ENCODE assay signal across 12 cellular contexts in genomic region chr4:67131224-67131623, GRCh38.
DNase-seq lines count a peak whose midpoint lies in the region; ATAC-seq, FAIRE-seq and TF ChIP-seq lines count a peak whose summit lies in the region.
"Had no signal": no experiment of that assay in that cellular context is flagged by ENCODE, and none has a peak within 500 bp of the region (broad histone marks: within the 10 kb centered on the region; RNA-seq: fewer than 3 reads in every experiment).

No MANE protein-coding gene starts in this region.

- TF ChIP-seq CTCF in esophagus muscularis mucosa (IDR thresholded peaks at IDR 0.05): no peak

- H3K9ac ChIP-seq in adipocyte (ENCODE audit: low read length): no peak overlapping the region
- H3K9ac ChIP-seq: BLaER1 had no signal

- intact Hi-C loops in esophagus muscularis mucosa (cut with DNase I): no loop called here

- H3K9me3 ChIP-seq in adipocyte (ENCODE audit: control insufficient read depth, low read length) (no peaks in the 10 kb centered on the region), esophagus muscularis mucosa (no peaks in the 10 kb centered on the region)
- H3K9me3 ChIP-seq: BLaER1 had no signal

- H3K36me3 ChIP-seq in adipocyte (ENCODE audit: control insufficient read depth, insufficient read depth, low read length, severe bottlenecking) (no peaks in the 10 kb centered on the region), esophagus muscularis mucosa (no peaks in the 10 kb centered on the region)
- H3K36me3 ChIP-seq: BLaER1 had no signal

- FAIRE-seq in urothelium cell line (lab: Jason Lieb, UNC): no peak

- ATAC-seq in GM18505 (IDR thresholded peaks at IDR 0.05; ENCODE audit: unreplicated experiment) (peak; percentile 100), GM21360 (IDR thresholded peaks at IDR 0.05; ENCODE audit: unreplicated experiment) (peak; percentile 100), HG03039 (IDR thresholded peaks at IDR 0.05; ENCODE audit: unreplicated experiment) (peak; percentile 99)
- ATAC-seq: Panc1 had no signal

- no peak overlapping the region for H3K4me3 ChIP-seq in adipocyte (ENCODE audit: low read length)
- H3K4me3 ChIP-seq in esophagus muscularis mucosa: no peak overlapping the region
- H3K4me3 ChIP-seq: BLaER1 had no signal

- peak; percentile 46 for DNase-seq in adipocyte (ENCODE audit: low read depth)
- no peak for DNase-seq in esophagus muscularis mucosa (ENCODE audit: extremely low spot score)
- no peak for DNase-seq in urothelium cell line (ENCODE audit: low spot score)
- no peak for DNase-seq in GF-D8 (lab: John Stamatoyannopoulos, UW)
- DNase-seq in G401 (ENCODE audit: low spot score): no peak
- DNase-seq: activated T-cell treated with anti-CD3 and anti-CD28 coated beads, Interleukin-2, amount 50 U/mL, for 48 hours; NCI-H2029 treated with DMSO at 0.1 percent for 48 hours had no signal

- in situ Hi-C loops in G401 (cut with HindIII; ENCODE audit: low sequenced_read_pairs): no loop called here

- H3K4me1 ChIP-seq in adipocyte (ENCODE audit: control insufficient read depth, insufficient read depth, low read length) (no peaks in the 10 kb centered on the region), esophagus muscularis mucosa (no peaks in the 10 kb centered on the region)
- H3K4me1 ChIP-seq: BLaER1 had no signal

- H3K27ac ChIP-seq in esophagus muscularis mucosa (replicated peaks in 1 of 4): no peak overlapping the region
- H3K27ac ChIP-seq: BLaER1 had no signal

- TF ChIP-seq EP300 in esophagus muscularis mucosa (IDR thresholded peaks at IDR 0.05): no peak

- TF ChIP-seq POLR2A in GM18505 (IDR thresholded peaks at IDR 0.05; ENCODE audit: borderline replicate concordance, extremely low read depth, insufficient read depth, insufficient read length) (no peak), esophagus muscularis mucosa (IDR thresholded peaks at IDR 0.05; ENCODE audit: low read depth) (no peak)

- H3K27me3 ChIP-seq in adipocyte (replicated peaks; ENCODE audit: control insufficient read depth, insufficient read depth, low read length): no peaks in the 10 kb centered on the region
- H3K27me3 ChIP-seq in esophagus muscularis mucosa: no peaks in the 10 kb centered on the region
- H3K27me3 ChIP-seq: BLaER1 had no signal
